Comparison of ENCODE assay signal across 19 cellular contexts in genomic region chr12:130479401-130480125, GRCh38.
DNase-seq lines count a peak whose midpoint lies in the region; TF ChIP-seq lines count a peak whose summit lies in the region.
"Had no signal": no experiment of that assay in that cellular context is flagged by ENCODE, and none has a peak within 500 bp of the region (broad histone marks: within the 10 kb centered on the region; RNA-seq: fewer than 3 reads in every experiment).

No MANE protein-coding gene starts in this region.

- no peak overlapping the region for H4K5ac ChIP-seq in H9 (ENCODE audit: insufficient read length, low read depth, low read length)

- H3K4me1 ChIP-seq in H9 (ENCODE audit: insufficient read depth, low read length) (no peaks in the 10 kb centered on the region; the same call in 1 of the 2 replicates), parathyroid adenoma (peaks cover 61% of the 10 kb centered on the region)

- WGBS in H9 (ENCODE audit: extremely low coverage, insufficient read length, low lambda C conversion rate), result no CpG with 5 or more reads among the region's 23 CpGs

- no peak overlapping the region for H4K8ac ChIP-seq in H9 (replicated peaks; ENCODE audit: insufficient read length, low read depth, low read length)

- no peak overlapping the region for H3T11ph ChIP-seq in H9 (ENCODE audit: low read length)

- H2AFZ ChIP-seq in H9 (ENCODE audit: low read length), result no peak overlapping the region
- H2AFZ ChIP-seq in parathyroid adenoma, result peak overlapping the region; percentile 73

- H3K4ac ChIP-seq in H9 (ENCODE audit: low read depth, low read length), result no peak overlapping the region

- H3K9me3 ChIP-seq in H9 (ENCODE audit: control insufficient read depth, low read depth, low read length) (no peaks in the 10 kb centered on the region), parathyroid adenoma (ENCODE audit: control insufficient read depth, low read length) (no peaks in the 10 kb centered on the region)
- H3K9me3 ChIP-seq: BE2C, BLaER1 had no signal

- H3K4me2 ChIP-seq in H9 (ENCODE audit: insufficient read depth, insufficient read length, low read length) (no peak overlapping the region), parathyroid adenoma (ENCODE audit: low read length) (no peak overlapping the region)
- H3K4me2 ChIP-seq: BLaER1 had no signal

- DNase-seq in H7 (peak; percentile 65), H9 (no peak), neural crest cell (ENCODE audit: low read depth, low spot score) (no peak), kidney glomerular epithelial cell (lab: John Stamatoyannopoulos, UW) (no peak), KG1 (lab: John Stamatoyannopoulos, UW) (no peak)
- DNase-seq in activated CD4-positive, alpha-beta T cell treated with anti-CD3 and anti-CD28 coated beads, Interleukin-2, amount 10 ng/mL, durations not matched to agents 7 days and 5 days, result no peak
- DNase-seq: 8988T; ACHN; BE2C; C1 segment of cervical spinal cord; CD4-positive, alpha-beta memory T cell; CD4-positive, CD25-positive, alpha-beta regulatory T cell; CD8-positive, alpha-beta memory T cell; COR-L47; DMS79 treated with DMSO at 0.1 percent for 48 hours; GF-D8 had no signal

- H3K4me3 ChIP-seq in H7 (ENCODE audit: insufficient read depth, low read depth, low read length) (no peak overlapping the region), parathyroid adenoma (ENCODE audit: low read depth, low read length) (no peak overlapping the region)
- H3K4me3 ChIP-seq: BLaER1 had no signal

- peaks cover 19% of the 10 kb centered on the region for H3K27me3 Mint-ChIP-seq in H9 (ENCODE audit: low read depth)
- peaks cover 42% of the 10 kb centered on the region for H3K27me3 Mint-ChIP-seq in neural crest cell (ENCODE audit: low read depth)
- no peaks in the 10 kb centered on the region for H3K27me3 Mint-ChIP-seq in activated CD4-positive, alpha-beta T cell treated with anti-CD3 and anti-CD28 coated beads, Interleukin-2, amount 10 ng/mL, durations not matched to agents 7 days and 5 days
- H3K27me3 Mint-ChIP-seq: CD4-positive, alpha-beta memory T cell; CD4-positive, CD25-positive, alpha-beta regulatory T cell had no signal

- no peak overlapping the region for H4K91ac ChIP-seq in H9 (ENCODE audit: insufficient read length, low read depth, low read length)

- H2BK120ac ChIP-seq in H9 (ENCODE audit: low read depth, low read length, poor library complexity, severe bottlenecking), result no peak overlapping the region

- H3K27ac ChIP-seq in H9 (ENCODE audit: insufficient read length, low read depth, low read length) (no peak overlapping the region), parathyroid adenoma (peak overlapping the region; percentile 91)
- H3K27ac ChIP-seq: BLaER1 had no signal

- no peak overlapping the region for H2BK5ac ChIP-seq in H9 (ENCODE audit: insufficient read length, low read length)

- POLR2A ChIA-PET in activated CD4-positive, alpha-beta T cell treated with anti-CD3 and anti-CD28 coated beads, Interleukin-2, amount 10 ng/mL, durations not matched to agents 7 days and 5 days (lab: Charles Lee), result no interaction called here

- H3K79me1 ChIP-seq in H9 (ENCODE audit: insufficient read depth, low read depth, low read length, poor library complexity, severe bottlenecking), result no peaks in the 10 kb centered on the region

- H2AK5ac ChIP-seq in H9 (ENCODE audit: insufficient read length, low read length), result no peak overlapping the region

- H3K23ac ChIP-seq in H9 (ENCODE audit: insufficient read length, low read depth, low read length), result no peak overlapping the region

- peak overlapping the region in 1 of 3 experiments; percentile 28; a peak in 1 of 7 replicates for H3K27ac Mint-ChIP-seq in H9
- peak overlapping the region; percentile 88 for H3K27ac Mint-ChIP-seq in neural crest cell (ENCODE audit: unreplicated experiment)
- H3K27ac Mint-ChIP-seq in activated CD4-positive, alpha-beta T cell treated with anti-CD3 and anti-CD28 coated beads, Interleukin-2, amount 10 ng/mL, durations not matched to agents 7 days and 5 days, result no peak overlapping the region
- H3K27ac Mint-ChIP-seq: CD14-positive monocyte; CD4-positive, alpha-beta memory T cell; CD4-positive, CD25-positive, alpha-beta regulatory T cell; CD8-positive, alpha-beta memory T cell had no signal

- H4K20me1 ChIP-seq in H9 (ENCODE audit: control insufficient read depth, insufficient read depth, insufficient read length), result no peaks in the 10 kb centered on the region

- no peak overlapping the region; the same call in 1 of the 2 replicates for H2BK15ac ChIP-seq in H9 (ENCODE audit: low read depth, low read length)

- no peak overlapping the region for H3K56ac ChIP-seq in H9 (ENCODE audit: insufficient read length, low read depth, low read length)

- H2BK20ac ChIP-seq in H9 (ENCODE audit: low read depth, low read length, poor library complexity, severe bottlenecking), result no peak overlapping the region

- H3K23me2 ChIP-seq in H9 (ENCODE audit: insufficient read length, low read depth, low read length, poor library complexity, severe bottlenecking), result no peaks in the 10 kb centered on the region

- CTCF ChIA-PET in activated CD4-positive, alpha-beta T cell treated with anti-CD3 and anti-CD28 coated beads, Interleukin-2, amount 10 ng/mL, durations not matched to agents 7 days and 5 days (lab: Charles Lee), result no interaction called here

- H3K36me3 ChIP-seq in H7 (replicated peaks; ENCODE audit: control insufficient read depth, insufficient read depth, low read length) (no peaks in the 10 kb centered on the region), parathyroid adenoma (ENCODE audit: control insufficient read depth, insufficient read depth, low read length) (no peaks in the 10 kb centered on the region)
- H3K36me3 ChIP-seq: BLaER1 had no signal

- H3K9me3 Mint-ChIP-seq in H9, result no peaks in the 10 kb centered on the region
- no peaks in the 10 kb centered on the region for H3K9me3 Mint-ChIP-seq in neural crest cell
- H3K9me3 Mint-ChIP-seq in activated CD4-positive, alpha-beta T cell treated with anti-CD3 and anti-CD28 coated beads, Interleukin-2, amount 10 ng/mL, durations not matched to agents 7 days and 5 days, result no peaks in the 10 kb centered on the region
- H3K9me3 Mint-ChIP-seq: CD14-positive monocyte had no signal

- H3K4me1 Mint-ChIP-seq in H9 (peaks cover 13 to 21% of the 10 kb centered on the region in 2 experiments), neural crest cell (peaks cover 25% of the 10 kb centered on the region)
- H3K4me1 Mint-ChIP-seq in activated CD4-positive, alpha-beta T cell treated with anti-CD3 and anti-CD28 coated beads, Interleukin-2, amount 10 ng/mL, durations not matched to agents 7 days and 5 days, result no peaks in the 10 kb centered on the region
- H3K4me1 Mint-ChIP-seq: CD14-positive monocyte; CD4-positive, alpha-beta memory T cell; CD8-positive, alpha-beta memory T cell had no signal

- H3K79me2 ChIP-seq in H9 (ENCODE audit: insufficient read depth, low read length), result no peaks in the 10 kb centered on the region
- H3K79me2 ChIP-seq in parathyroid adenoma, result peaks cover 11% of the 10 kb centered on the region

- 0 out of 2 replicates have a peak overlapping the region, but pooled peaks have one; percentile 11 for H3K14ac ChIP-seq in H9 (ENCODE audit: insufficient read depth, low read length)

- TF ChIP-seq CTCF in H9 (conservative IDR thresholded peaks at IDR 0.05) (no peak), neural crest cell (conservative IDR thresholded peaks at IDR 0.05) (no peak), parathyroid adenoma (IDR thresholded peaks at IDR 0.05) (no peak)

- H3K36me3 Mint-ChIP-seq in H9 (ENCODE audit: insufficient read depth in 1 of 3, low read depth in 3 of 3), result no peaks in the 10 kb centered on the region
- H3K36me3 Mint-ChIP-seq in neural crest cell (ENCODE audit: low read depth), result no peaks in the 10 kb centered on the region
- no peaks in the 10 kb centered on the region for H3K36me3 Mint-ChIP-seq in activated CD4-positive, alpha-beta T cell treated with anti-CD3 and anti-CD28 coated beads, Interleukin-2, amount 10 ng/mL, durations not matched to agents 7 days and 5 days (ENCODE audit: low read depth)
- H3K36me3 Mint-ChIP-seq: CD14-positive monocyte; CD4-positive, alpha-beta memory T cell; CD4-positive, CD25-positive, alpha-beta regulatory T cell; CD8-positive, alpha-beta memory T cell had no signal

- no peak overlapping the region for H2BK12ac ChIP-seq in H9 (ENCODE audit: insufficient read length, low read depth, low read length)

- no peak overlapping the region for H3K9ac ChIP-seq in H9 (ENCODE audit: extremely low read depth, insufficient read length, low read length)
- H3K9ac ChIP-seq in parathyroid adenoma, result peak overlapping the region; percentile 39
- H3K9ac ChIP-seq: BLaER1 had no signal

- H3K27me3 ChIP-seq in H7 (ENCODE audit: control insufficient read depth, insufficient read depth, low read length), result no peaks in the 10 kb centered on the region
- no peaks in the 10 kb centered on the region for H3K27me3 ChIP-seq in H9 (ENCODE audit: insufficient read depth, low read length)
- no peaks in the 10 kb centered on the region for H3K27me3 ChIP-seq in parathyroid adenoma (ENCODE audit: control insufficient read depth, insufficient read depth, low read length)
- H3K27me3 ChIP-seq: BE2C had no signal

- H3K18ac ChIP-seq in H9 (ENCODE audit: insufficient read length, low read depth, low read length), result no peak overlapping the region

- no peak overlapping the region for H3K4me3 Mint-ChIP-seq in H9
- H3K4me3 Mint-ChIP-seq in neural crest cell, result no peak overlapping the region
- H3K4me3 Mint-ChIP-seq in activated CD4-positive, alpha-beta T cell treated with anti-CD3 and anti-CD28 coated beads, Interleukin-2, amount 10 ng/mL, durations not matched to agents 7 days and 5 days, result no peak overlapping the region
- H3K4me3 Mint-ChIP-seq: CD14-positive monocyte; CD4-positive, alpha-beta memory T cell; CD4-positive, CD25-positive, alpha-beta regulatory T cell; CD8-positive, alpha-beta memory T cell had no signal
